ENCODE assay signal across 27 cellular contexts in the genomic region with DNA sequence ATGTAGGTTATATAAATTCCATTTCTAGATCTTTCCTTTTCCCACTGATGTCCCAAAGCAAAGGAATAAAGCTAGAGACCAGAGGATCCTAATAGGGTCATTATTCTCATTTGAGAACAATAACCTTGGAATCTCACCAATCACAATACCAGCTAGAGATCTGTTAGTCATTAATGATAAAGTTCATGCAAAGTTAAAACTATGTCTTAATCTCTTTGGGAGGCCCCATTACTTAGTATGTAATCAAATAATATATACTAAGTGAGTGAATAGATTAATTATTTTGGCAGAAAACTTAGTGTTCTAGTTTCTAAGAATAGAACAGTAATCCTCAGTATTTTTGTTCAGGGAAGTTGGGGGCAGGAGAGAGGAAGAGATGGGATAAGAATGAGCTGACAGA.
"Had no signal": no experiment of that assay in that cellular context is flagged by ENCODE, and none has a peak within 500 bp of the region (broad histone marks: within the 10 kb centered on the region; RNA-seq: fewer than 3 reads in every experiment).

No MANE protein-coding gene starts in this region.

- H3K9me3 ChIP-seq: left ventricle myocardium inferior, mucosa of descending colon, pancreas, prostate gland, stomach, testis, thyroid gland, transverse colon, upper lobe of left lung had no signal

- H3K27me3 ChIP-seq: heart right ventricle, pancreas, stomach, testis, thyroid gland, transverse colon, upper lobe of left lung had no signal

- H3K36me3 ChIP-seq: heart right ventricle, left ventricle myocardium inferior, pancreas, prostate gland, stomach, thyroid gland, transverse colon, upper lobe of left lung had no signal

- H3K79me2 ChIP-seq: hepatocyte had no signal

- H2AFZ ChIP-seq: hepatocyte had no signal

- H3K4me2 ChIP-seq: hepatocyte had no signal

- DNase-seq: heart right ventricle; islet precursor cell; left ventricle myocardium inferior; midbrain; mucosa of descending colon; naive thymus-derived CD4-positive, alpha-beta T cell; nucleus accumbens; pancreas; posterior cingulate gyrus; right cardiac atrium; stimulated activated CD4-positive, alpha-beta T cell treated with anti-CD3 and anti-CD28 coated beads, Interleukin-12 subunit alpha, Interleukin-12 subunit beta, amount 100 ng/mL, for 4 hours; stimulated activated CD4-positive, alpha-beta T cell treated with anti-CD3 and anti-CD28 coated beads, Interleukin-15, amount 100 ng/mL, for 24 hours; stimulated activated CD4-positive, alpha-beta T cell treated with anti-CD3 and anti-CD28 coated beads, Interleukin-2, amount 100 ng/mL, for 24 hours; stimulated activated CD4-positive, alpha-beta T cell treated with anti-CD3 and anti-CD28 coated beads, Interleukin-4, amount 100 ng/mL, for 1 hour; stimulated activated naive B cell treated with anti-CD40 and anti-IgM and Interleukin-4, amounts not matched to agents 10 μg/mL and 1 μg/mL and 100 μg/mL, for 72 hours; stimulated activated naive CD8-positive, alpha-beta T cell treated with anti-CD3 and anti-CD28 coated beads, Interleukin-15, Interleukin-2, amounts not matched to agents 100 U/mL and 50 U/mL, for 24 hours; stomach; testis; thyroid gland; transverse colon; upper lobe of left lung had no signal

- ATAC-seq: heart right ventricle; mucosa of descending colon; naive thymus-derived CD4-positive, alpha-beta T cell; natural killer cell treated with Interleukin-12 subunit alpha and Interleukin-12 subunit beta and Interleukin-15 and Interleukin-18, amount 100 ng/mL, for 72 hours; pancreas; right cardiac atrium; sciatic nerve; stimulated activated naive B cell treated with anti-CD40 and anti-IgM and Interleukin-4, amounts not matched to agents 10 μg/mL and 1 μg/mL and 100 μg/mL, for 72 hours; stimulated activated naive CD8-positive, alpha-beta T cell treated with anti-CD3 and anti-CD28 coated beads, Interleukin-15, Interleukin-2, amounts not matched to agents 100 U/mL and 50 U/mL, for 24 hours had no signal

- H3K27ac ChIP-seq: heart right ventricle, hepatocyte, left ventricle myocardium inferior, pancreas, prostate gland, skin epidermis, stomach, testis, thyroid gland, transverse colon, upper lobe of left lung had no signal

- H3K4me3 ChIP-seq: heart right ventricle, hepatocyte, left ventricle myocardium inferior, lung, mucosa of descending colon, pancreas, prostate gland, skin epidermis, stomach, testis, thyroid gland, transverse colon, upper lobe of left lung had no signal

- H3K4me1 ChIP-seq: left ventricle myocardium inferior, pancreas, prostate gland, stomach, testis, thyroid gland, transverse colon, upper lobe of left lung had no signal
